7 cellular contexts compared by ENCODE assay signal in the genomic region with DNA sequence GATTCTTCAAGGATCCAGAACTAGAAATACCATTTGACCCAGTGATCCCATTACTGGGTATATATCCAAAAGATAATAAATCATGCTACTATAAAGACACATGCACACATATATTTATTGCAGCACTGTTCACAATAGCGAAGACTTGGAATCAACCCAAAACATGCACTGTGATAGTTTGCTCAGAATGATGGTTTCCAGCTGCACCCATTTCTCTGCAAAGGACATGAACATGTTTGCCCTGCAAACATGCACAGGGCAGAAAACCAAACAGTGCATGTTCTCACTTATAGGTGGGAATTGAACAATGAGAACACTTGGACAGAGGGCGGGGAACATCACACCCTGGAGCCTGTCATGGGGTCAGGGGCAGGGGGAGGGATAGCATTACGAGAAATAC.
A peak's percentile ranks its signal among the peaks of the same experiment; 100 is the strongest.
DNase-seq lines count a peak whose midpoint lies in the region; ATAC-seq and TF ChIP-seq lines count a peak whose summit lies in the region.
"Not testable (repeated sequence)": the region's sequence is repeated elsewhere in the genome, so short reads cannot be mapped to it uniquely, and the experiment has no call there.

No MANE protein-coding gene starts in this region.

- H3K4me1 Mint-ChIP-seq in nephron progenitor cell = peaks cover 11% of the 10 kb centered on the region

- H3K9me3 Mint-ChIP-seq in nephron progenitor cell = not testable (repeated sequence)

- not testable (repeated sequence) for TF ChIP-seq CTCF in LNCaP clone FGC (IDR thresholded peaks at IDR 0.05; ENCODE audit: control insufficient read depth, extremely low read depth, insufficient read depth); nephron progenitor cell (IDR thresholded peaks at IDR 0.05)

- H3K27me3 Mint-ChIP-seq in nephron progenitor cell (ENCODE audit: low read depth, poor library complexity) = peaks cover 12% of the 10 kb centered on the region

- not testable (repeated sequence) for H3K4me3 Mint-ChIP-seq in nephron progenitor cell

- ATAC-seq in left colon = peak; percentile 71

- not testable (repeated sequence) for H3K4me3 ChIP-seq in LNCaP clone FGC (ENCODE audit: low read depth, low read length)

- H3K36me3 Mint-ChIP-seq in nephron progenitor cell (ENCODE audit: low read depth) = not testable (repeated sequence)

- intact Hi-C loops in left colon (cut with DNase I, micrococcal nuclease) = not testable (repeated sequence)

- peak overlapping the region; percentile 42 for H3K27ac Mint-ChIP-seq in nephron progenitor cell

- DNase-seq in DMS153 treated with DMSO at 0.1 percent for 48 hours (lab: John Stamatoyannopoulos, UW; ENCODE audit: unreplicated experiment) = peak; percentile 56
- DNase-seq in LNCaP clone FGC (ENCODE audit: low read depth) = peak; percentile 90
- peak; percentile 60 for DNase-seq in NCI-H2081 treated with DMSO at 0.1 percent for 48 hours (lab: John Stamatoyannopoulos, UW)
- peak; percentile 49 for DNase-seq in NCI-H748 treated with DMSO at 0.1 percent for 48 hours (lab: John Stamatoyannopoulos, UW)
- peak; percentile 72 to 80 for DNase-seq in SHP77 (lab: John Stamatoyannopoulos, UW)
- not testable (repeated sequence) for DNase-seq in left colon, nephron progenitor cell
